In the genomic region with DNA sequence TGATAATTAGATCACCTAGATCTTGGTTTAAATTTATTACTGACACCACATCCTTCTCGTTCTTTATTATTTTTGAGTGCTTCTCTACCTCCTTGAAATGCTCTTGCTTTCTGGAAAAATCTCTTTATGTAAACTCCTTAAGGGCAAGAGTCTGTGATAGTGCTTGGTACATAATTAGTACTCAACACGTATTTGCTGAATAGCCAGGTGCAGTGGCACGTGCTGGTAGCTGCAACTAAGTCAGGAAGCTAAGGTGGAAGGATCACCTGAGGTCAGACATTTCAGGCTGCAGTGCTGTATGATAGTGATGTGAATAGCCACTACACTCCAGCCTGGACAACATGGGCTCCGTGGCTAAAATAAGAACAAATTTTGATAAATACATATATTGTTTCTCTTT, we compare ENCODE assay signal across 20 cellular contexts.
"Had no signal": no experiment of that assay in that cellular context is flagged by ENCODE, and none has a peak within 500 bp of the region (broad histone marks: within the 10 kb centered on the region; RNA-seq: fewer than 3 reads in every experiment).

No MANE protein-coding gene starts in this region.

- H3K9me3 Mint-ChIP-seq: activated CD4-positive, alpha-beta memory T cell treated with anti-CD3 and anti-CD28 coated beads for 36 hours; activated naive CD8-positive, alpha-beta T cell treated with anti-CD3 and anti-CD28 coated beads, Interleukin-2, amount 50 U/mL, for 24 hours; endodermal cell; natural killer cell; stimulated activated naive B cell treated with anti-CD40 and anti-IgM and Interleukin-4, amounts not matched to agents 10 μg/mL and 1 μg/mL and 100 μg/mL, for 72 hours had no signal

- H3K27ac Mint-ChIP-seq: activated CD4-positive, alpha-beta memory T cell treated with anti-CD3 and anti-CD28 coated beads for 36 hours; activated naive CD8-positive, alpha-beta T cell treated with anti-CD3 and anti-CD28 coated beads, Interleukin-2, amount 50 U/mL, for 24 hours; endodermal cell; natural killer cell; progenitor cell of endocrine pancreas; stimulated activated naive B cell treated with anti-CD40 and anti-IgM and Interleukin-4, amounts not matched to agents 10 μg/mL and 1 μg/mL and 100 μg/mL, for 72 hours had no signal

- H3K36me3 Mint-ChIP-seq: activated CD4-positive, alpha-beta memory T cell treated with anti-CD3 and anti-CD28 coated beads for 36 hours; natural killer cell; stimulated activated naive B cell treated with anti-CD40 and anti-IgM and Interleukin-4, amounts not matched to agents 10 μg/mL and 1 μg/mL and 100 μg/mL, for 72 hours had no signal

- H3K27me3 ChIP-seq: gastrocnemius medialis, transverse colon had no signal

- H3K4me1 Mint-ChIP-seq: activated naive CD8-positive, alpha-beta T cell treated with anti-CD3 and anti-CD28 coated beads, Interleukin-2, amount 50 U/mL, for 24 hours; endodermal cell; natural killer cell had no signal

- H3K4me3 Mint-ChIP-seq: activated CD4-positive, alpha-beta memory T cell treated with anti-CD3 and anti-CD28 coated beads for 36 hours; activated naive CD8-positive, alpha-beta T cell treated with anti-CD3 and anti-CD28 coated beads, Interleukin-2, amount 50 U/mL, for 24 hours; endodermal cell; natural killer cell; stimulated activated naive B cell treated with anti-CD40 and anti-IgM and Interleukin-4, amounts not matched to agents 10 μg/mL and 1 μg/mL and 100 μg/mL, for 72 hours had no signal

- H3K4me1 ChIP-seq: esophagus squamous epithelium, gastrocnemius medialis, transverse colon had no signal

- H3K27ac ChIP-seq: coronary artery, esophagus squamous epithelium, gastrocnemius medialis, left ventricle myocardium inferior, transverse colon had no signal

- H3K9me3 ChIP-seq: esophagus squamous epithelium, gastrocnemius medialis, left ventricle myocardium inferior, transverse colon had no signal

- H3K36me3 ChIP-seq: esophagus squamous epithelium, gastrocnemius medialis, left ventricle myocardium inferior, transverse colon had no signal

- H3K27me3 Mint-ChIP-seq: progenitor cell of endocrine pancreas had no signal

- DNase-seq: activated CD4-positive, alpha-beta memory T cell treated with anti-CD3 and anti-CD28 coated beads for 36 hours; activated CD4-positive, alpha-beta T cell treated with anti-CD3 and anti-CD28 coated beads for 48 hours; activated naive CD4-positive, alpha-beta T cell treated with Interleukin-2 at 50 U/mL for 16 hours; activated naive CD8-positive, alpha-beta T cell treated with anti-CD3 and anti-CD28 coated beads, Interleukin-2, amount 50 U/mL, for 24 hours; activated T-cell treated with anti-CD3 and anti-CD28 coated beads, Interleukin-2, amount 50 U/mL, for 48 hours; cerebellar nuclear complex; endodermal cell; esophagus squamous epithelium; gastrocnemius medialis; hippocampal formation; kidney glomerular epithelial cell; left ventricle myocardium inferior; midbrain; natural killer cell; stimulated activated CD4-positive, alpha-beta T cell treated with anti-CD3 and anti-CD28 coated beads, Interleukin-2, amount 100 ng/mL, for 48 hours; stimulated activated CD8-positive, alpha-beta memory T cell treated with anti-CD3 and anti-CD28 coated beads, Interleukin-4, amount 100 ng/mL, for 48 hours; stimulated activated naive B cell treated with anti-CD40 and anti-IgM and Interleukin-4, amounts not matched to agents 10 μg/mL and 1 μg/mL and 100 μg/mL, for 72 hours; transverse colon had no signal

- ATAC-seq: activated naive CD8-positive, alpha-beta T cell treated with anti-CD3 and anti-CD28 coated beads, Interleukin-2, amount 50 U/mL, for 24 hours; gastrocnemius medialis; natural killer cell; stimulated activated naive B cell treated with anti-CD40 and anti-IgM and Interleukin-4, amounts not matched to agents 10 μg/mL and 1 μg/mL and 100 μg/mL, for 72 hours had no signal

- H3K4me3 ChIP-seq: coronary artery, esophagus squamous epithelium, gastrocnemius medialis, left ventricle myocardium inferior, transverse colon had no signal
